23 cellular contexts compared by ENCODE assay signal in genomic region chr2:190515687-190516086, GRCh38. TPM values are rescaled to one million over a fixed set of nuclear protein-coding genes. Genes with fewer than 3 reads are reported as not detected.
A peak's percentile ranks its signal among the peaks of the same experiment; 100 is the strongest.
DNase-seq lines count a peak whose midpoint lies in the region; ATAC-seq, FAIRE-seq and TF ChIP-seq lines count a peak whose summit lies in the region.
"Had no signal": no experiment of that assay in that cellular context is flagged by ENCODE, and none has a peak within 500 bp of the region (broad histone marks: within the 10 kb centered on the region; RNA-seq: fewer than 3 reads in every experiment).

No MANE protein-coding gene starts in this region.

- no peaks in the 10 kb centered on the region for H3K27me3 ChIP-seq in right atrium auricular region
- H3K27me3 ChIP-seq: neutrophil, testis had no signal

- no peaks in the 10 kb centered on the region for H3K4me1 ChIP-seq in right atrium auricular region
- H3K4me1 ChIP-seq: testis had no signal

- H3K4me1 Mint-ChIP-seq in stimulated activated naive CD8-positive, alpha-beta T cell treated with anti-CD3 and anti-CD28 coated beads, Interleukin-15, Interleukin-2, amounts not matched to agents 100 ng/mL and 50 ng/mL, for 24 hours (ENCODE audit: low read depth), result peaks cover 32% of the 10 kb centered on the region
- H3K4me1 Mint-ChIP-seq: endodermal cell had no signal

- no peak for TF ChIP-seq CTCF in right atrium auricular region (IDR thresholded peaks at IDR 0.05)

- H3K4me3 ChIP-seq in right atrium auricular region, result no peak overlapping the region
- H3K4me3 ChIP-seq: mucosa of descending colon, testis had no signal

- no peak overlapping the region for H3K27ac ChIP-seq in right atrium auricular region
- H3K27ac ChIP-seq: neutrophil, RWPE1, testis had no signal

- H3K36me3 Mint-ChIP-seq in stimulated activated naive CD8-positive, alpha-beta T cell treated with anti-CD3 and anti-CD28 coated beads, Interleukin-15, Interleukin-2, amounts not matched to agents 100 ng/mL and 50 ng/mL, for 24 hours (ENCODE audit: low read depth), result peaks cover 28% of the 10 kb centered on the region

- no peaks in the 10 kb centered on the region for H3K36me3 ChIP-seq in right atrium auricular region
- H3K36me3 ChIP-seq: neutrophil had no signal

- H3K27ac Mint-ChIP-seq in stimulated activated naive CD8-positive, alpha-beta T cell treated with anti-CD3 and anti-CD28 coated beads, Interleukin-15, Interleukin-2, amounts not matched to agents 100 ng/mL and 50 ng/mL, for 24 hours, result peak overlapping the region; percentile 51
- H3K27ac Mint-ChIP-seq: endodermal cell had no signal

- FAIRE-seq in RCC 7860 (lab: Jason Lieb, UNC), result no peak
- FAIRE-seq: astrocyte, GM18507 had no signal

- no peak for DNase-seq in stimulated activated naive CD8-positive, alpha-beta T cell treated with anti-CD3 and anti-CD28 coated beads, Interleukin-15, Interleukin-2, amounts not matched to agents 100 U/mL and 50 U/mL, for 24 hours
- DNase-seq in MV-4-11 (lab: John Stamatoyannopoulos, UW) (peak; percentile 23), astrocyte of the hippocampus (ENCODE audit: low read depth, low spot score) (peak; percentile 46), inferior parietal cortex (ENCODE audit: extremely low spot score) (no peak), right atrium auricular region (ENCODE audit: low spot score) (no peak), RCC 7860 (ENCODE audit: low spot score) (no peak)
- DNase-seq: activated effector memory CD4-positive, alpha-beta T cell treated with Interleukin-2 at 50 U/mL for 16 hours; COR-L47; endodermal cell; KBM-7; left ventricle myocardium superior; mucosa of descending colon; NCI-H1092; NCI-H2029 treated with DMSO at 0.1 percent for 48 hours; NCI-H510A; stimulated activated CD8-positive, alpha-beta memory T cell treated with anti-CD3 and anti-CD28 coated beads, Interleukin-4, amount 100 ng/mL, for 48 hours; SW 1271; testis had no signal

- H3K9me3 Mint-ChIP-seq in stimulated activated naive CD8-positive, alpha-beta T cell treated with anti-CD3 and anti-CD28 coated beads, Interleukin-15, Interleukin-2, amounts not matched to agents 100 ng/mL and 50 ng/mL, for 24 hours, result no peaks in the 10 kb centered on the region
- H3K9me3 Mint-ChIP-seq: endodermal cell had no signal

- H3K9me3 ChIP-seq in right atrium auricular region, result no peaks in the 10 kb centered on the region
- H3K9me3 ChIP-seq: mucosa of descending colon, neutrophil, testis had no signal

- no peak for ATAC-seq in stimulated activated naive CD8-positive, alpha-beta T cell treated with anti-CD3 and anti-CD28 coated beads, Interleukin-15, Interleukin-2, amounts not matched to agents 100 U/mL and 50 U/mL, for 24 hours
- ATAC-seq: left ventricle myocardium superior, mucosa of descending colon had no signal

- H3K27me3 Mint-ChIP-seq in stimulated activated naive CD8-positive, alpha-beta T cell treated with anti-CD3 and anti-CD28 coated beads, Interleukin-15, Interleukin-2, amounts not matched to agents 100 ng/mL and 50 ng/mL, for 24 hours, result no peaks in the 10 kb centered on the region

- H3K4me3 Mint-ChIP-seq in stimulated activated naive CD8-positive, alpha-beta T cell treated with anti-CD3 and anti-CD28 coated beads, Interleukin-15, Interleukin-2, amounts not matched to agents 100 ng/mL and 50 ng/mL, for 24 hours, result no peak overlapping the region
- H3K4me3 Mint-ChIP-seq: endodermal cell had no signal

RNA-seq across cellular contexts. Expression of gene NEMP2, which starts 18.8 kb away (rescaled TPM):
- 1 to 10 TPM; 2.7 to 3.3 TPM for total RNA-seq in right atrium auricular region

Comparison
In these comparisons a context has a peak if more than half of its experiments do, and no peak if none do; other contexts are left out.
1. DNase-seq: peak in MV-4-11 (single experiment) and astrocyte of the hippocampus (single experiment); none in stimulated activated naive CD8-positive, alpha-beta T cell treated with anti-CD3 and anti-CD28 coated beads, Interleukin-15, Interleukin-2, amounts not matched to agents 100 U/mL and 50 U/mL, for 24 hours (single experiment), inferior parietal cortex (single experiment), right atrium auricular region (single experiment) and RCC 7860 (single experiment).